12 cellular contexts compared by ENCODE assay signal in the genomic region with DNA sequence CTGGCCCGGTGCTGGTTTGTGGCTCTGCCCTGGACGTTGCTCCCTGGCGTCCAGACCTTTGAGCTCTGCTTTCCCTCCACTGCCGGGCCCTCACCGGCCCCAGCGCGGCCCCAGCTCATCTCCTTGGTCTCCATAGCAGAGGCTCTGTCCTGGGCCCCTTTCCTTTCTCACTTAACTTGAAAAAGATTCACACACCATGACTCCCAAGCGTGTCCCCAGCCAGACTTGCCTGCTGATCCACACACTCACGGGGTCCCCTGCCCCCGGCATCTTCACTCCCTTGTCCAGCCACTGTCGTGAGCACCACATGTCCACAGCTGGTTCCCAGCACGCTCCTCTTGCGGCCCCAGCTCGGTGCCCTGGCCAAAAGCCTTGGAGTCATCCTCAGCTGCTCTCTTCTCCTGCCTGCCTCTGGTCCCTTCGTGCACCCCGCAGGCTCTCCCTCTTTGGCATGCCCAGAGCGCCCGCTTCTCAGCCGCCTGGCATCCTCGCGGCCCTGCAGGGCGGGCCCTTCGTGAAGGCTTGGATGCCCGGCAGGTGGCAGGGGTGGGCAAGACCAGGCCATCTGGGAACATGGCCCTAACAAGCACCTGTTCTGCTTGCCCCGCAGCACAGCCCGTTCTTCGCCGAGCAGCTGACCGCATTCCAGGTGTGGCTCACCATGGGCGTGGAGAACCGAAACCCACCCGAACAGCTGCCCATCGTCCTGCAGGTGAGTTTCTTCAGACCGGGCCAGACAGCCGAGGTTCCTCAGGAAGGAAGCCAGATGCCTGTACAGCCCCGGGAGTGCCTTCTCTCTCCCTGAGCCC.
DNase-seq lines count a peak whose midpoint lies in the region; ATAC-seq, FAIRE-seq and TF ChIP-seq lines count a peak whose summit lies in the region.
"Had no signal": no experiment of that assay in that cellular context is flagged by ENCODE, and none has a peak within 500 bp of the region (broad histone marks: within the 10 kb centered on the region; RNA-seq: fewer than 3 reads in every experiment).

No MANE protein-coding gene starts in this region.

- WGBS in pancreas, 2 donors = 80 to 85% methylated on average over 35 to 36 of the region's 36 CpGs
- WGBS in testis, 2 donors = 85 to 88% methylated on average over 21 to 36 of the region's 36 CpGs

- no peak overlapping the region for H2AFZ ChIP-seq in MM.1S (ENCODE audit: low read length)

- peaks cover 5% of the 10 kb centered on the region; the same call in 1 of the 2 replicates for H3F3A ChIP-seq in MM.1S (ENCODE audit: insufficient read depth, low read length)

- no peaks in the 10 kb centered on the region for H3K9me3 Mint-ChIP-seq in central memory CD8-positive, alpha-beta T cell
- H3K9me3 Mint-ChIP-seq in CD8-positive, alpha-beta memory T cell = no peaks in the 10 kb centered on the region

- ATAC-seq in central memory CD8-positive, alpha-beta T cell (replicated peaks; ENCODE audit: extremely low read depth, poor library complexity, severe bottlenecking) = no peak
- ATAC-seq in pancreas = peak; percentile 88 to 97 (median 92)

- no peaks in the 10 kb centered on the region for H3K27me3 ChIP-seq in MM.1S (replicated peaks; ENCODE audit: insufficient read depth, low read length)
- no peaks in the 10 kb centered on the region for H3K27me3 ChIP-seq in pancreas
- no peaks in the 10 kb centered on the region for H3K27me3 ChIP-seq in CD8-positive, alpha-beta memory T cell (ENCODE audit: insufficient read depth, low read length, poor library complexity, severe bottlenecking)
- H3K27me3 ChIP-seq in testis = no peaks in the 10 kb centered on the region
- H3K27me3 ChIP-seq: esophagus squamous epithelium had no signal

- no peak for FAIRE-seq in pancreas (lab: Jason Lieb, UNC)

- H3K27ac Mint-ChIP-seq in central memory CD8-positive, alpha-beta T cell (ENCODE audit: low read depth) = peak overlapping the region; percentile 91
- H3K27ac Mint-ChIP-seq in CD8-positive, alpha-beta memory T cell = peak overlapping the region in 3 of 8 donors; percentile 50 to 80 (median 70)

- peak; percentile 79 for TF ChIP-seq CTCF in MM.1S (IDR thresholded peaks at IDR 0.05; ENCODE audit: low read length)
- TF ChIP-seq CTCF in pancreas (IDR thresholded peaks at IDR 0.05) = peak in 3 of 4 donors; percentile 9 to 21 (median 15)
- no peak for TF ChIP-seq CTCF in testis (IDR thresholded peaks at IDR 0.05)

- H3K9me3 ChIP-seq in MM.1S (replicated peaks; ENCODE audit: insufficient read depth, low read length) (no peaks in the 10 kb centered on the region), pancreas (no peaks in the 10 kb centered on the region), testis (no peaks in the 10 kb centered on the region)
- H3K9me3 ChIP-seq in CD8-positive, alpha-beta memory T cell (ENCODE audit: low read length) = no peaks in the 10 kb centered on the region
- H3K9me3 ChIP-seq: esophagus squamous epithelium had no signal

- no peaks in the 10 kb centered on the region for H3K79me2 ChIP-seq in MM.1S (ENCODE audit: low read length)

- intact Hi-C loops in pancreas (cut with DNase I) (no loop called here), testis (cut with DNase I; ENCODE audit: low total_unique reads) (no loop called here)

- DNase-seq in DMS 273 (lab: John Stamatoyannopoulos, UW; ENCODE audit: unreplicated experiment) (peak; percentile 25), DMS 273 treated with DMSO at 0.1 percent for 48 hours (lab: John Stamatoyannopoulos, UW) (no peak), MM.1S (peak; percentile 94), pancreas (peak in 5 of 6 donors; percentile 47 to 75 (median 65)), NCI-H2081 treated with DMSO at 0.1 percent for 48 hours (lab: John Stamatoyannopoulos, UW) (no peak), testis (no peak)
- DNase-seq in central memory CD8-positive, alpha-beta T cell (ENCODE audit: low spot score in 2 of 2) = no peak
- DNase-seq in CD8-positive, alpha-beta memory T cell = no peak
- DNase-seq: 8988T, esophagus squamous epithelium, KG1, SIG-M5 had no signal

- no peaks in the 10 kb centered on the region for H3K27me3 Mint-ChIP-seq in central memory CD8-positive, alpha-beta T cell
- H3K27me3 Mint-ChIP-seq in CD8-positive, alpha-beta memory T cell = no peaks in the 10 kb centered on the region

- 0 out of 2 replicates have a peak overlapping the region, but pooled peaks have one; percentile 1 for H3K9ac ChIP-seq in MM.1S (ENCODE audit: low read length)

- POLR2A ChIA-PET in CD8-positive, alpha-beta memory T cell (lab: Charles Lee) = interaction anchor here (0.6 kb wide), 1 partner anchor 8 kb away, joined by 4 read pairs; no protein-coding TSS in a partner anchor

- H3K36me3 ChIP-seq in MM.1S (replicated peaks; ENCODE audit: insufficient read depth, low read length) (no peaks in the 10 kb centered on the region), pancreas (no peaks in the 10 kb centered on the region), testis (ENCODE audit: low read depth, missing control alignments) (no peaks in the 10 kb centered on the region)
- peaks cover 4% of the 10 kb centered on the region for H3K36me3 ChIP-seq in CD8-positive, alpha-beta memory T cell (ENCODE audit: insufficient read depth, low read length)

- no peak overlapping the region for H3K4me3 ChIP-seq in MM.1S (ENCODE audit: low read length)
- H3K4me3 ChIP-seq in pancreas = no peak overlapping the region
- H3K4me3 ChIP-seq in CD8-positive, alpha-beta memory T cell (ENCODE audit: low read length) = no peak overlapping the region
- H3K4me3 ChIP-seq in testis = no peak overlapping the region
- H3K4me3 ChIP-seq: esophagus squamous epithelium had no signal

- H3K9me2 ChIP-seq in MM.1S (replicated peaks; ENCODE audit: insufficient read depth, low read length) = no peaks in the 10 kb centered on the region

- H3K27ac ChIP-seq in MM.1S (ENCODE audit: low read length) (peak overlapping the region; percentile 41; the same call in 1 of the 2 replicates), pancreas (no peak overlapping the region), testis (no peak overlapping the region)
- H3K27ac ChIP-seq in CD8-positive, alpha-beta memory T cell (ENCODE audit: low read depth, low read length) = no peak overlapping the region
- H3K27ac ChIP-seq: esophagus squamous epithelium had no signal

- peaks cover 26% of the 10 kb centered on the region for H3K4me1 Mint-ChIP-seq in central memory CD8-positive, alpha-beta T cell
- H3K4me1 Mint-ChIP-seq in CD8-positive, alpha-beta memory T cell = peaks cover 27 to 46% (median 37%) of the 10 kb centered on the region in 3 donors

- no peak overlapping the region for H3K4me3 Mint-ChIP-seq in central memory CD8-positive, alpha-beta T cell
- H3K4me3 Mint-ChIP-seq in CD8-positive, alpha-beta memory T cell = peak overlapping the region in 1 of 7 donors; percentile 51

- no peaks in the 10 kb centered on the region for H4K20me1 ChIP-seq in MM.1S (ENCODE audit: insufficient read depth, low read length)

- TF ChIP-seq POLR2A in testis (IDR thresholded peaks at IDR 0.05) = no peak

- peaks cover 3% of the 10 kb centered on the region for H3K36me3 Mint-ChIP-seq in central memory CD8-positive, alpha-beta T cell (ENCODE audit: insufficient read depth)
- H3K36me3 Mint-ChIP-seq in CD8-positive, alpha-beta memory T cell = peaks cover 0 to 26% (median 1%) of the 10 kb centered on the region in 3 donors

- CTCF ChIA-PET in CD8-positive, alpha-beta memory T cell (lab: Charles Lee) = interaction anchor here (1.4 kb wide), 1 partner anchor 20 kb away, joined by 3 read pairs; no protein-coding TSS in a partner anchor

- H3K4me1 ChIP-seq in MM.1S (ENCODE audit: low read length) = peaks cover 22% of the 10 kb centered on the region
- no peaks in the 10 kb centered on the region for H3K4me1 ChIP-seq in pancreas
- H3K4me1 ChIP-seq in CD8-positive, alpha-beta memory T cell (ENCODE audit: insufficient read depth, low read length) = peaks cover 35% of the 10 kb centered on the region
- H3K4me1 ChIP-seq in testis = no peaks in the 10 kb centered on the region
- H3K4me1 ChIP-seq: esophagus squamous epithelium had no signal

- H3K4me2 ChIP-seq in MM.1S (ENCODE audit: low read depth, low read length) = peak overlapping the region; percentile 39

Comparison
In these comparisons a context has a peak if more than half of its experiments do, and no peak if none do; other contexts are left out.
1. DNase-seq: peak in DMS 273 (single experiment), MM.1S (single experiment) and pancreas (5 of 6); none in DMS 273 treated with DMSO at 0.1 percent for 48 hours (single experiment), central memory CD8-positive, alpha-beta T cell (0 of 2), NCI-H2081 treated with DMSO at 0.1 percent for 48 hours (single experiment), CD8-positive, alpha-beta memory T cell (0 of 5) and testis (single experiment).
2. CTCF ChIP-seq: peak in MM.1S (single experiment) and pancreas (3 of 4); none in testis (0 of 3).